Comparison of ENCODE assay signal across 1 cellular context in genomic region chr1:154951901-154952657, GRCh38.
TF ChIP-seq lines count a peak whose summit lies in the region.

No MANE protein-coding gene starts in this region.

TF ChIP-seq in GM23338, 12 proteins besides CTCF, POLR2A, EP300 and RAD21 (continued from another document):
- no peak for TF ChIP-seq ETS1 (IDR thresholded peaks at IDR 0.05)
- TF ChIP-seq EZH2 (IDR thresholded peaks at IDR 0.05; ENCODE audit: low read depth, unreplicated experiment) = no peak
- TF ChIP-seq REST (IDR thresholded peaks at IDR 0.05; ENCODE audit: unreplicated experiment) = no peak
- TF ChIP-seq ZNF114 (CRISPR knock-in tag; IDR thresholded peaks at IDR 0.05) = no peak
- no peak for TF ChIP-seq POLR2AphosphoS5 (IDR thresholded peaks at IDR 0.05; ENCODE audit: low read depth)
- no peak for TF ChIP-seq EZH2phosphoT487 (IDR thresholded peaks at IDR 0.05; ENCODE audit: unreplicated experiment)
- TF ChIP-seq ZNF462 (CRISPR knock-in tag; IDR thresholded peaks at IDR 0.05) = no peak
